ENCODE assay signal across 1 cellular context in genomic region chr1:157442065-157442464, GRCh38.
TF ChIP-seq lines count a peak whose summit lies in the region.

No MANE protein-coding gene starts in this region.

TF ChIP-seq in HepG2, 621 proteins besides CTCF, POLR2A, EP300 and RAD21 (continued from another document and continues in another):
- TF ChIP-seq PAXIP1 (CRISPR knock-in tag; conservative IDR thresholded peaks at IDR 0.05) (peak; percentile 46), ZNF20 (CRISPR knock-in tag; IDR thresholded peaks at IDR 0.05) (no peak), AHDC1 (CRISPR knock-in tag; IDR thresholded peaks at IDR 0.05; ENCODE audit: borderline replicate concordance) (0 out of 2 replicates have a peak, but pooled peaks have one; percentile 22), IRX3 (CRISPR knock-in tag; IDR thresholded peaks at IDR 0.05; ENCODE audit: borderline replicate concordance, low read depth) (no peak), RXRB (CRISPR knock-in tag; IDR thresholded peaks at IDR 0.05; ENCODE audit: borderline replicate concordance) (peak; percentile 46; the same call in 1 of the 2 replicates), RARA (CRISPR knock-in tag; IDR thresholded peaks at IDR 0.05) (peak; percentile 61), ZNF564 (CRISPR knock-in tag; IDR thresholded peaks at IDR 0.05) (no peak), STAG1 (CRISPR knock-in tag; IDR thresholded peaks at IDR 0.05) (no peak), ZFX (CRISPR knock-in tag; IDR thresholded peaks at IDR 0.05; ENCODE audit: low read depth) (peak; percentile 66), PLRG1 (conservative IDR thresholded peaks at IDR 0.05) (no peak), ZKSCAN8 (CRISPR knock-in tag; IDR thresholded peaks at IDR 0.05; ENCODE audit: borderline replicate concordance) (no peak), CENPT (CRISPR knock-in tag; IDR thresholded peaks at IDR 0.05; ENCODE audit: low read depth) (no peak), PCBP2 (optimal IDR thresholded peaks at IDR 0.05; ENCODE audit: low read depth, low read length, poor library complexity, severe bottlenecking) (no peak), MLLT10 (CRISPR knock-in tag; IDR thresholded peaks at IDR 0.05) (no peak), SIN3B (IDR thresholded peaks at IDR 0.05; ENCODE audit: low read length) (no peak)
- TF ChIP-seq, protein P1, sequence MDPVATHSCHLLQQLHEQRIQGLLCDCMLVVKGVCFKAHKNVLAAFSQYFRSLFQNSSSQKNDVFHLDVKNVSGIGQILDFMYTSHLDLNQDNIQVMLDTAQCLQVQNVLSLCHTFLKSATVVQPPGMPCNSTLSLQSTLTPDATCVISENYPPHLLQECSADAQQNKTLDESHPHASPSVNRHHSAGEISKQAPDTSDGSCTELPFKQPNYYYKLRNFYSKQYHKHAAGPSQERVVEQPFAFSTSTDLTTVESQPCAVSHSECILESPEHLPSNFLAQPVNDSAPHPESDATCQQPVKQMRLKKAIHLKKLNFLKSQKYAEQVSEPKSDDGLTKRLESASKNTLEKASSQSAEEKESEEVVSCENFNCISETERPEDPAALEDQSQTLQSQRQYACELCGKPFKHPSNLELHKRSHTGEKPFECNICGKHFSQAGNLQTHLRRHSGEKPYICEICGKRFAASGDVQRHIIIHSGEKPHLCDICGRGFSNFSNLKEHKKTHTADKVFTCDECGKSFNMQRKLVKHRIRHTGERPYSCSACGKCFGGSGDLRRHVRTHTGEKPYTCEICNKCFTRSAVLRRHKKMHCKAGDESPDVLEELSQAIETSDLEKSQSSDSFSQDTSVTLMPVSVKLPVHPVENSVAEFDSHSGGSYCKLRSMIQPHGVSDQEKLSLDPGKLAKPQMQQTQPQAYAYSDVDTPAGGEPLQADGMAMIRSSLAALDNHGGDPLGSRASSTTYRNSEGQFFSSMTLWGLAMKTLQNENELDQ (CRISPR knock-in tag; IDR thresholded peaks at IDR 0.05; ENCODE audit: borderline replicate concordance), result no peak
- TF ChIP-seq, protein P2, sequence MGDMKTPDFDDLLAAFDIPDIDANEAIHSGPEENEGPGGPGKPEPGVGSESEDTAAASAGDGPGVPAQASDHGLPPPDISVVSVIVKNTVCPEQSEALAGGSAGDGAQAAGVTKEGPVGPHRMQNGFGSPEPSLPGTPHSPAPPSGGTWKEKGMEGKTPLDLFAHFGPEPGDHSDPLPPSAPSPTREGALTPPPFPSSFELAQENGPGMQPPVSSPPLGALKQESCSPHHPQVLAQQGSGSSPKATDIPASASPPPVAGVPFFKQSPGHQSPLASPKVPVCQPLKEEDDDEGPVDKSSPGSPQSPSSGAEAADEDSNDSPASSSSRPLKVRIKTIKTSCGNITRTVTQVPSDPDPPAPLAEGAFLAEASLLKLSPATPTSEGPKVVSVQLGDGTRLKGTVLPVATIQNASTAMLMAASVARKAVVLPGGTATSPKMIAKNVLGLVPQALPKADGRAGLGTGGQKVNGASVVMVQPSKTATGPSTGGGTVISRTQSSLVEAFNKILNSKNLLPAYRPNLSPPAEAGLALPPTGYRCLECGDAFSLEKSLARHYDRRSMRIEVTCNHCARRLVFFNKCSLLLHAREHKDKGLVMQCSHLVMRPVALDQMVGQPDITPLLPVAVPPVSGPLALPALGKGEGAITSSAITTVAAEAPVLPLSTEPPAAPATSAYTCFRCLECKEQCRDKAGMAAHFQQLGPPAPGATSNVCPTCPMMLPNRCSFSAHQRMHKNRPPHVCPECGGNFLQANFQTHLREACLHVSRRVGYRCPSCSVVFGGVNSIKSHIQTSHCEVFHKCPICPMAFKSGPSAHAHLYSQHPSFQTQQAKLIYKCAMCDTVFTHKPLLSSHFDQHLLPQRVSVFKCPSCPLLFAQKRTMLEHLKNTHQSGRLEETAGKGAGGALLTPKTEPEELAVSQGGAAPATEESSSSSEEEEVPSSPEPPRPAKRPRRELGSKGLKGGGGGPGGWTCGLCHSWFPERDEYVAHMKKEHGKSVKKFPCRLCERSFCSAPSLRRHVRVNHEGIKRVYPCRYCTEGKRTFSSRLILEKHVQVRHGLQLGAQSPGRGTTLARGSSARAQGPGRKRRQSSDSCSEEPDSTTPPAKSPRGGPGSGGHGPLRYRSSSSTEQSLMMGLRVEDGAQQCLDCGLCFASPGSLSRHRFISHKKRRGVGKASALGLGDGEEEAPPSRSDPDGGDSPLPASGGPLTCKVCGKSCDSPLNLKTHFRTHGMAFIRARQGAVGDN (CRISPR knock-in tag; IDR thresholded peaks at IDR 0.05), result no peak
- TF ChIP-seq, protein P3, sequence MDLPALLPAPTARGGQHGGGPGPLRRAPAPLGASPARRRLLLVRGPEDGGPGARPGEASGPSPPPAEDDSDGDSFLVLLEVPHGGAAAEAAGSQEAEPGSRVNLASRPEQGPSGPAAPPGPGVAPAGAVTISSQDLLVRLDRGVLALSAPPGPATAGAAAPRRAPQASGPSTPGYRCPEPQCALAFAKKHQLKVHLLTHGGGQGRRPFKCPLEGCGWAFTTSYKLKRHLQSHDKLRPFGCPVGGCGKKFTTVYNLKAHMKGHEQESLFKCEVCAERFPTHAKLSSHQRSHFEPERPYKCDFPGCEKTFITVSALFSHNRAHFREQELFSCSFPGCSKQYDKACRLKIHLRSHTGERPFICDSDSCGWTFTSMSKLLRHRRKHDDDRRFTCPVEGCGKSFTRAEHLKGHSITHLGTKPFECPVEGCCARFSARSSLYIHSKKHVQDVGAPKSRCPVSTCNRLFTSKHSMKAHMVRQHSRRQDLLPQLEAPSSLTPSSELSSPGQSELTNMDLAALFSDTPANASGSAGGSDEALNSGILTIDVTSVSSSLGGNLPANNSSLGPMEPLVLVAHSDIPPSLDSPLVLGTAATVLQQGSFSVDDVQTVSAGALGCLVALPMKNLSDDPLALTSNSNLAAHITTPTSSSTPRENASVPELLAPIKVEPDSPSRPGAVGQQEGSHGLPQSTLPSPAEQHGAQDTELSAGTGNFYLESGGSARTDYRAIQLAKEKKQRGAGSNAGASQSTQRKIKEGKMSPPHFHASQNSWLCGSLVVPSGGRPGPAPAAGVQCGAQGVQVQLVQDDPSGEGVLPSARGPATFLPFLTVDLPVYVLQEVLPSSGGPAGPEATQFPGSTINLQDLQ (CRISPR knock-in tag; IDR thresholded peaks at IDR 0.05), result no peak
- TF ChIP-seq, protein P4, sequence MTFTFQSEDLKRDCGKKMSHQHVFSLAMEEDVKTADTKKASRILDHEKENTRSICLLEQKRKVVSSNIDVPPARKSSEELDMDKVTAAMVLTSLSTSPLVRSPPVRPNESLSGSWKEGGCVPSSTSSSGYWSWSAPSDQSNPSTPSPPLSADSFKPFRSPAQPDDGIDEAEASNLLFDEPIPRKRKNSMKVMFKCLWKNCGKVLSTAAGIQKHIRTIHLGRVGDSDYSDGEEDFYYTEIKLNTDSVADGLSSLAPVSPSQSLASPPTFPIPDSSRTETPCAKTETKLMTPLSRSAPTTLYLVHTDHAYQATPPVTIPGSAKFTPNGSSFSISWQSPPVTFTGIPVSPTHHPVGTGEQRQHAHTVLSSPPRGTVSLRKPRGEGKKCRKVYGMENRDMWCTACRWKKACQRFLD (CRISPR knock-in tag; IDR thresholded peaks at IDR 0.05; ENCODE audit: borderline replicate concordance), result no peak
- TF ChIP-seq, protein P5, sequence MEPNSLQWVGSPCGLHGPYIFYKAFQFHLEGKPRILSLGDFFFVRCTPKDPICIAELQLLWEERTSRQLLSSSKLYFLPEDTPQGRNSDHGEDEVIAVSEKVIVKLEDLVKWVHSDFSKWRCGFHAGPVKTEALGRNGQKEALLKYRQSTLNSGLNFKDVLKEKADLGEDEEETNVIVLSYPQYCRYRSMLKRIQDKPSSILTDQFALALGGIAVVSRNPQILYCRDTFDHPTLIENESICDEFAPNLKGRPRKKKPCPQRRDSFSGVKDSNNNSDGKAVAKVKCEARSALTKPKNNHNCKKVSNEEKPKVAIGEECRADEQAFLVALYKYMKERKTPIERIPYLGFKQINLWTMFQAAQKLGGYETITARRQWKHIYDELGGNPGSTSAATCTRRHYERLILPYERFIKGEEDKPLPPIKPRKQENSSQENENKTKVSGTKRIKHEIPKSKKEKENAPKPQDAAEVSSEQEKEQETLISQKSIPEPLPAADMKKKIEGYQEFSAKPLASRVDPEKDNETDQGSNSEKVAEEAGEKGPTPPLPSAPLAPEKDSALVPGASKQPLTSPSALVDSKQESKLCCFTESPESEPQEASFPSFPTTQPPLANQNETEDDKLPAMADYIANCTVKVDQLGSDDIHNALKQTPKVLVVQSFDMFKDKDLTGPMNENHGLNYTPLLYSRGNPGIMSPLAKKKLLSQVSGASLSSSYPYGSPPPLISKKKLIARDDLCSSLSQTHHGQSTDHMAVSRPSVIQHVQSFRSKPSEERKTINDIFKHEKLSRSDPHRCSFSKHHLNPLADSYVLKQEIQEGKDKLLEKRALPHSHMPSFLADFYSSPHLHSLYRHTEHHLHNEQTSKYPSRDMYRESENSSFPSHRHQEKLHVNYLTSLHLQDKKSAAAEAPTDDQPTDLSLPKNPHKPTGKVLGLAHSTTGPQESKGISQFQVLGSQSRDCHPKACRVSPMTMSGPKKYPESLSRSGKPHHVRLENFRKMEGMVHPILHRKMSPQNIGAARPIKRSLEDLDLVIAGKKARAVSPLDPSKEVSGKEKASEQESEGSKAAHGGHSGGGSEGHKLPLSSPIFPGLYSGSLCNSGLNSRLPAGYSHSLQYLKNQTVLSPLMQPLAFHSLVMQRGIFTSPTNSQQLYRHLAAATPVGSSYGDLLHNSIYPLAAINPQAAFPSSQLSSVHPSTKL (CRISPR knock-in tag; IDR thresholded peaks at IDR 0.05), result 0 out of 2 replicates have a peak, but pooled peaks have one; percentile 9
